8 cellular contexts compared by ENCODE assay signal in genomic region chr17:67717624-67718324, GRCh38. TPM values are rescaled to one million over a fixed set of nuclear protein-coding genes. Genes with fewer than 3 reads are reported as not detected.
A peak's percentile ranks its signal among the peaks of the same experiment; 100 is the strongest.
DNase-seq lines count a peak whose midpoint lies in the region; ATAC-seq and TF ChIP-seq lines count a peak whose summit lies in the region.

TSS of gene NOL11 (plus strand) at chr17:67717936. CDS start at chr17:67717948, 12 bp downstream.

- H3K4me3 ChIP-seq in ectodermal cell (ENCODE audit: insufficient read depth, low read depth, low read length) (peak within 1 kb of the TSS; percentile 74), lower lobe of right lung (peak within 1 kb of the TSS; percentile 93)

- H3K36me3 ChIP-seq in ectodermal cell (ENCODE audit: control insufficient read depth, insufficient read depth, low read length), result peaks cover 16% of the 10 kb centered on the region
- H3K36me3 ChIP-seq in lower lobe of right lung, result peaks cover 31% of the 10 kb centered on the region

- intact Hi-C loops in lower lobe of right lung (cut with DNase I), result no loop called here

- peak; percentile 94 for TF ChIP-seq CTCF in lower lobe of right lung (IDR thresholded peaks at IDR 0.05)

- peak; percentile 84 for ATAC-seq in GM19468 (IDR thresholded peaks at IDR 0.05; ENCODE audit: extremely low read depth, unreplicated experiment)
- ATAC-seq in lower lobe of right lung, result peak; percentile 100

- peak; percentile 96 for DNase-seq in COLO829 (ENCODE audit: low spot score)
- peak; percentile 92 for DNase-seq in HS-5 (ENCODE audit: low read depth)
- peak; percentile 94 for DNase-seq in NK-92 (lab: John Stamatoyannopoulos, UW; ENCODE audit: unreplicated experiment)
- DNase-seq in activated CD8-positive, alpha-beta memory T cell treated with anti-CD3 and anti-CD28 coated beads for 1 hour (ENCODE audit: extremely low read depth in 1 of 2, low read depth in 1 of 2), result peak; percentile 98
- peak; percentile 99 for DNase-seq in lower lobe of right lung
- DNase-seq in stimulated activated CD4-positive, alpha-beta T cell treated with anti-CD3 and anti-CD28 coated beads, TNF-alpha, amount 100 ng/mL, for 24 hours (ENCODE audit: low read depth in 3 of 3), result peak; percentile 98 to 99 (median 99)

- H3K27ac ChIP-seq in ectodermal cell (ENCODE audit: insufficient read depth, low read depth, low read length, poor library complexity, severe bottlenecking) (peak within 1 kb of the TSS; percentile 89), lower lobe of right lung (peak within 1 kb of the TSS; percentile 91)

- 0% methylated on average over 49 of the region's 49 CpGs for WGBS in ectodermal cell, 2 experiments

- H3K9me3 ChIP-seq in ectodermal cell (ENCODE audit: control insufficient read depth, low read length), result no peaks in the 10 kb centered on the region
- H3K9me3 ChIP-seq in lower lobe of right lung, result no peaks in the 10 kb centered on the region

- H3K27me3 ChIP-seq in ectodermal cell (ENCODE audit: control insufficient read depth, insufficient read depth, low read length, poor library complexity, severe bottlenecking) (no peaks in the 10 kb centered on the region), lower lobe of right lung (ENCODE audit: low read depth) (no peaks in the 10 kb centered on the region)

- no peaks in the 10 kb centered on the region for H3K4me1 ChIP-seq in ectodermal cell (ENCODE audit: control insufficient read depth, insufficient read depth, low read length)
- H3K4me1 ChIP-seq in lower lobe of right lung, result peaks cover 22% of the 10 kb centered on the region

RNA-seq across cellular contexts. Expression of gene NOL11, which starts in this region (rescaled TPM):
- polyA plus RNA-seq in ectodermal cell (2013, experiment 1 of 4), result 70.3 TPM
- polyA plus RNA-seq in ectodermal cell (2013, experiment 2 of 4), result 73.7 TPM
- 62.2 TPM for polyA plus RNA-seq in ectodermal cell (2013, experiment 3 of 4)
- polyA plus RNA-seq in ectodermal cell (2013, experiment 4 of 4), result 65.2 TPM
- total RNA-seq in lower lobe of right lung, result 32.8 TPM

Comparison
In these comparisons a context has a peak if more than half of its experiments do, and no peak if none do; other contexts are left out.
1. Peak in every context shown above with its lines: DNase-seq, ATAC-seq, H3K4me3 ChIP-seq and H3K27ac ChIP-seq.